8 cellular contexts compared by ENCODE assay signal in genomic region chr19:55279773-55280643, GRCh38. TPM values are rescaled to one million over a fixed set of nuclear protein-coding genes. Genes with fewer than 3 reads are reported as not detected.
DNase-seq lines count a peak whose midpoint lies in the region; ATAC-seq and FAIRE-seq lines count a peak whose summit lies in the region.

A gene with protein sequence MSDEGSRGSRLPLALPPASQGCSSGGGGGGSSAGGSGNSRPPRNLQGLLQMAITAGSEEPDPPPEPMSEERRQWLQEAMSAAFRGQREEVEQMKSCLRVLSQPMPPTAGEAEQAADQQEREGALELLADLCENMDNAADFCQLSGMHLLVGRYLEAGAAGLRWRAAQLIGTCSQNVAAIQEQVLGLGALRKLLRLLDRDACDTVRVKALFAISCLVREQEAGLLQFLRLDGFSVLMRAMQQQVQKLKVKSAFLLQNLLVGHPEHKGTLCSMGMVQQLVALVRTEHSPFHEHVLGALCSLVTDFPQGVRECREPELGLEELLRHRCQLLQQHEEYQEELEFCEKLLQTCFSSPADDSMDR (minus strand): TSS chr19:55280110. CDS start chr19:55279608, 502 bp downstream.

- peak within 1 kb of the TSS; percentile 34 for H4K91ac ChIP-seq in mesenchymal stem cell (ENCODE audit: low read length)

- H3K23ac ChIP-seq in mesenchymal stem cell (ENCODE audit: low read length in 2 of 2), result no peak within 1 kb of the TSS

- H3K18ac ChIP-seq in mesenchymal stem cell (ENCODE audit: low read depth in 1 of 2, low read length in 2 of 2), result peak within 1 kb of the TSS; percentile 68

- no peak within 1 kb of the TSS for H2BK5ac ChIP-seq in mesenchymal stem cell (ENCODE audit: low read depth, low read length, poor library complexity, severe bottlenecking)

- H3K36me3 Mint-ChIP-seq in CD8-positive, alpha-beta memory T cell, result peaks cover 0 to 27% (median 5%) of the 10 kb centered on the region in 3 donors

- H3K9me3 Mint-ChIP-seq in CD8-positive, alpha-beta memory T cell, result no peaks in the 10 kb centered on the region

- POLR2A ChIA-PET in CD8-positive, alpha-beta memory T cell (lab: Charles Lee), result interaction anchor here (0.9 to 2.5 kb wide), 12 partner anchors 18 to 356 kb away, joined by 3 to 33 read pairs (median 6); partner anchors contain the start of genes KMT5C, PPP1R12C, PPP6R1 and TMEM238

- peak within 1 kb of the TSS; percentile 97 for H3K4me3 ChIP-seq in CD8-positive, alpha-beta memory T cell (ENCODE audit: low read length)
- no peak within 1 kb of the TSS for H3K4me3 ChIP-seq in endocrine pancreas (ENCODE audit: control insufficient read depth, insufficient read depth, low read length)
- H3K4me3 ChIP-seq in mesenchymal stem cell (ENCODE audit: insufficient read depth in 1 of 2, low read depth in 1 of 2, low read length in 2 of 2), result peak within 1 kb of the TSS; percentile 82 to 99

- H2BK120ac ChIP-seq in mesenchymal stem cell (ENCODE audit: low read depth, low read length), result no peak within 1 kb of the TSS

- H3K27me3 Mint-ChIP-seq in CD8-positive, alpha-beta memory T cell, result peaks cover 0 to 4% of the 10 kb centered on the region in 2 donors

- peak within 1 kb of the TSS; percentile 84 for H2AFZ ChIP-seq in mesenchymal stem cell (ENCODE audit: low read depth, low read length)

- H3K27ac Mint-ChIP-seq in CD8-positive, alpha-beta memory T cell, result peak within 1 kb of the TSS; percentile 85 to 100 (median 99)

- H3K4ac ChIP-seq in mesenchymal stem cell (ENCODE audit: low read depth in 1 of 2, low read length in 2 of 2), result peak within 1 kb of the TSS; percentile 42 to 67

- CTCF ChIA-PET in CD8-positive, alpha-beta memory T cell (lab: Charles Lee), result interaction anchor here (0.6 to 2.0 kb wide), 6 partner anchors 12 to 224 kb away, joined by 3 to 13 read pairs (median 4); no protein-coding TSS in a partner anchor

- 3% methylated on average over 52 of the region's 52 CpGs for WGBS in mesenchymal stem cell

- H3K14ac ChIP-seq in mesenchymal stem cell (ENCODE audit: low read length in 2 of 2), result no peak within 1 kb of the TSS

- peak within 1 kb of the TSS; percentile 89 to 99 (median 99) for H3K4me3 Mint-ChIP-seq in CD8-positive, alpha-beta memory T cell

- H4K8ac ChIP-seq in mesenchymal stem cell (ENCODE audit: low read length), result peak within 1 kb of the TSS; percentile 95

- H3K9ac ChIP-seq in endocrine pancreas (ENCODE audit: control insufficient read depth, insufficient read depth, low read length), result peak within 1 kb of the TSS; percentile 80
- H3K9ac ChIP-seq in mesenchymal stem cell (ENCODE audit: low read length), result peak within 1 kb of the TSS; percentile 96

- H3K36me3 ChIP-seq in CD8-positive, alpha-beta memory T cell (ENCODE audit: insufficient read depth, low read length), result no peaks in the 10 kb centered on the region
- H3K36me3 ChIP-seq in endocrine pancreas (ENCODE audit: control insufficient read depth, insufficient read depth, low read length) (no peaks in the 10 kb centered on the region), mesenchymal stem cell (ENCODE audit: control insufficient read depth in 1 of 2, insufficient read depth in 2 of 2, low read depth in 1 of 2, low read length in 2 of 2) (peaks cover 14 to 20% of the 10 kb centered on the region in 2 experiments)

- H2AK5ac ChIP-seq in mesenchymal stem cell (ENCODE audit: low read length, severe bottlenecking), result no peak within 1 kb of the TSS

- peak; percentile 93 to 96 (median 96) for DNase-seq in CD8-positive, alpha-beta memory T cell
- peak; percentile 95 for DNase-seq in HTR-8/SVneo (ENCODE audit: insufficient read length, low spot score)
- peak; percentile 100 for DNase-seq in NOMO-1 treated with dmso at 0.1 percent for 144 hours (lab: John Stamatoyannopoulos, UW; ENCODE audit: unreplicated experiment)
- DNase-seq in activated CD8-positive, alpha-beta memory T cell treated with anti-CD3 and anti-CD28 coated beads for 48 hours (ENCODE audit: low read depth in 2 of 3, low spot score in 2 of 3), result peak; percentile 93 to 95 (median 95)
- DNase-seq in mesenchymal stem cell, result peak; percentile 96
- DNase-seq in stimulated activated CD8-positive, alpha-beta memory T cell treated with anti-CD3 and anti-CD28 coated beads, Interleukin-12 subunit alpha, Interleukin-12 subunit beta, amount 100 ng/mL, for 4 hours (ENCODE audit: low read depth), result peak; percentile 86

- ATAC-seq in GM21360 (IDR thresholded peaks at IDR 0.05; ENCODE audit: unreplicated experiment), result peak; percentile 55

- H3K79me1 ChIP-seq in mesenchymal stem cell (replicated peaks; ENCODE audit: low read length, poor library complexity, severe bottlenecking), result peaks cover 12% of the 10 kb centered on the region

- H3K4me1 ChIP-seq in CD8-positive, alpha-beta memory T cell (ENCODE audit: insufficient read depth, low read length), result peaks cover 28% of the 10 kb centered on the region
- H3K4me1 ChIP-seq in endocrine pancreas (ENCODE audit: control insufficient read depth, insufficient read depth, low read length) (no peaks in the 10 kb centered on the region), mesenchymal stem cell (ENCODE audit: control insufficient read depth, insufficient read depth, low read depth, low read length) (peaks cover 16% of the 10 kb centered on the region)

- H3K4me1 Mint-ChIP-seq in CD8-positive, alpha-beta memory T cell, result peaks cover 46 to 67% (median 54%) of the 10 kb centered on the region in 3 donors

- peak within 1 kb of the TSS; percentile 69 for H3K4me2 ChIP-seq in mesenchymal stem cell (ENCODE audit: low read length, poor library complexity, severe bottlenecking)

- H2BK15ac ChIP-seq in mesenchymal stem cell (ENCODE audit: low read depth, poor library complexity, severe bottlenecking), result peak within 1 kb of the TSS; percentile 30

- H3K27ac ChIP-seq in CD8-positive, alpha-beta memory T cell (ENCODE audit: low read depth, low read length), result peak within 1 kb of the TSS; percentile 83
- H3K27ac ChIP-seq in mesenchymal stem cell (ENCODE audit: low read length, poor library complexity, severe bottlenecking), result peak within 1 kb of the TSS; percentile 58

- H3K27me3 ChIP-seq in CD8-positive, alpha-beta memory T cell (ENCODE audit: insufficient read depth, low read length, poor library complexity, severe bottlenecking), result no peaks in the 10 kb centered on the region
- H3K27me3 ChIP-seq in endocrine pancreas (ENCODE audit: control insufficient read depth, insufficient read depth, low read length), result no peaks in the 10 kb centered on the region
- H3K27me3 ChIP-seq in mesenchymal stem cell (ENCODE audit: control insufficient read depth in 1 of 2, insufficient read depth in 1 of 2, low read length in 2 of 2), result peaks cover 0 to 5% of the 10 kb centered on the region in 2 experiments

- FAIRE-seq in HTR-8/SVneo (lab: Jason Lieb, UNC), result peak; percentile 97

- H2BK12ac ChIP-seq in mesenchymal stem cell (ENCODE audit: low read length in 2 of 2), result peak within 1 kb of the TSS in 1 of 2 experiments; percentile 33

- no peaks in the 10 kb centered on the region for H3K9me3 ChIP-seq in CD8-positive, alpha-beta memory T cell (ENCODE audit: low read length)
- H3K9me3 ChIP-seq in endocrine pancreas (ENCODE audit: control insufficient read depth, low read length), result no peaks in the 10 kb centered on the region
- no peaks in the 10 kb centered on the region for H3K9me3 ChIP-seq in mesenchymal stem cell (ENCODE audit: control insufficient read depth, low read length)

RNA-seq across cellular contexts. Expression of the gene that starts here (rescaled TPM):
- total RNA-seq in CD8-positive, alpha-beta memory T cell, result 10 to 100 TPM; 82.9 to 84.1 TPM
- polyA plus RNA-seq in CD8-positive, alpha-beta memory T cell, result 46.4 TPM
- 21.2 TPM for polyA plus RNA-seq in mesenchymal stem cell (2013, experiment 1 of 2)
- polyA plus RNA-seq in mesenchymal stem cell (2013, experiment 2 of 2), result 20.6 TPM
